2 cellular contexts compared by ENCODE assay signal in genomic region chr7:100476903-100477870, GRCh38.
TF ChIP-seq lines count a peak whose summit lies in the region.

No MANE protein-coding gene starts in this region.

TF ChIP-seq in WTC11, 78 proteins besides CTCF, POLR2A, EP300 and RAD21:
- TF ChIP-seq, protein P1, sequence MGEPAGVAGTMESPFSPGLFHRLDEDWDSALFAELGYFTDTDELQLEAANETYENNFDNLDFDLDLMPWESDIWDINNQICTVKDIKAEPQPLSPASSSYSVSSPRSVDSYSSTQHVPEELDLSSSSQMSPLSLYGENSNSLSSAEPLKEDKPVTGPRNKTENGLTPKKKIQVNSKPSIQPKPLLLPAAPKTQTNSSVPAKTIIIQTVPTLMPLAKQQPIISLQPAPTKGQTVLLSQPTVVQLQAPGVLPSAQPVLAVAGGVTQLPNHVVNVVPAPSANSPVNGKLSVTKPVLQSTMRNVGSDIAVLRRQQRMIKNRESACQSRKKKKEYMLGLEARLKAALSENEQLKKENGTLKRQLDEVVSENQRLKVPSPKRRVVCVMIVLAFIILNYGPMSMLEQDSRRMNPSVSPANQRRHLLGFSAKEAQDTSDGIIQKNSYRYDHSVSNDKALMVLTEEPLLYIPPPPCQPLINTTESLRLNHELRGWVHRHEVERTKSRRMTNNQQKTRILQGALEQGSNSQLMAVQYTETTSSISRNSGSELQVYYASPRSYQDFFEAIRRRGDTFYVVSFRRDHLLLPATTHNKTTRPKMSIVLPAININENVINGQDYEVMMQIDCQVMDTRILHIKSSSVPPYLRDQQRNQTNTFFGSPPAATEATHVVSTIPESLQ (CRISPR knock-in tag; IDR thresholded peaks at IDR 0.05), result no peak
- no peak for TF ChIP-seq MXD4 (CRISPR knock-in tag; IDR thresholded peaks at IDR 0.05; ENCODE audit: borderline replicate concordance)
- TF ChIP-seq HMGXB4 (CRISPR knock-in tag; IDR thresholded peaks at IDR 0.05), result peak; percentile 63; the same call in 1 of the 2 replicates

TF ChIP-seq in endothelial cell of umbilical vein, 7 proteins besides CTCF, POLR2A, EP300 and RAD21 (continued from another document):
- TF ChIP-seq JUN (IDR thresholded peaks at IDR 0.05; ENCODE audit: borderline replicate concordance, insufficient read depth, insufficient read length, low read depth) (no peak), GATA2 (IDR thresholded peaks at IDR 0.05; ENCODE audit: insufficient read depth, insufficient read length, low read depth, low read length) (no peak), MYC (IDR thresholded peaks at IDR 0.05; ENCODE audit: low read depth, low read length) (no peak), EZH2 (IDR thresholded peaks at IDR 0.05; ENCODE audit: borderline replicate concordance, low read depth, low read length, severe bottlenecking) (no peak), FOS (IDR thresholded peaks at IDR 0.05; ENCODE audit: borderline replicate concordance, insufficient read depth, low read length) (no peak), POLR2AphosphoS5 (IDR thresholded peaks at IDR 0.05; ENCODE audit: insufficient read depth, low read depth, low read length) (no peak)
